ENCODE assay signal across 1 cellular context in the genomic region with DNA sequence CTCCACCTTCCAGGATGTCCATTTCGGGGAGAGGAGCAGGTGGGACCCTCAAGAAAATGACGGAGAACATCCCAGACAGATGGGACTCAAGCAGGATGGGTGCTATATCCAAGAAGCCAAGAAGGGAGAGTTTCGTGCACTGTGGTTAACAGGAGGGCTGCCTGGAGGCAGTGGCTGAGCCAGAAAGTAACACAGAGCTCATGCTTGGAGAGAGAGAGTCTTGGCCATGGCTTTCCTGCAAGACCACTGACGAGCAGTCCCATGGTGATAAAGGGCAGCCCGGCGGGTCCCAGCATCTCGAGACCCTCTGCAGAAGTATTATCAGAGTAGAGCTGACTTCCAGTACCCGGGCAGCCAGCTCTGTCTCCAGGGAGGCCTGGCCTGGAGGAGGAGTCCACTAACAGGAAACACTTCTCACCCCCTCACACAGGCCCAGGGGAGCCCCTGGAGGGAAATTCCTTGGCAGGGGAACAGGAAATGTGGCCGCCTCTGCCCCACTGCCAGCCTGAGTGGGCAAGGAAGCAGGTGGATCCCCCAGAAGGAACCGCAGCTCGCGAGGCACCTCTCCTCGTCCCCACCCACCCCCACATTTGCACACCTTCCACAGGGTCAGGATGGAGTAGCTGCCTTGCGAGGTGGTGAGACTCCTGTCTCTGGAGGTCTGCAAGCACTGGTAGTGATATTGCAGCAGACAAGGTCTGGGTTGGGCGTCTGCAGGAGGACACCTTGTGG.
TF ChIP-seq lines count a peak whose summit lies in the region.

No MANE protein-coding gene starts in this region.

TF ChIP-seq in WTC11, 78 proteins besides CTCF, POLR2A, EP300 and RAD21 (continued from another document):
- TF ChIP-seq, protein P1, sequence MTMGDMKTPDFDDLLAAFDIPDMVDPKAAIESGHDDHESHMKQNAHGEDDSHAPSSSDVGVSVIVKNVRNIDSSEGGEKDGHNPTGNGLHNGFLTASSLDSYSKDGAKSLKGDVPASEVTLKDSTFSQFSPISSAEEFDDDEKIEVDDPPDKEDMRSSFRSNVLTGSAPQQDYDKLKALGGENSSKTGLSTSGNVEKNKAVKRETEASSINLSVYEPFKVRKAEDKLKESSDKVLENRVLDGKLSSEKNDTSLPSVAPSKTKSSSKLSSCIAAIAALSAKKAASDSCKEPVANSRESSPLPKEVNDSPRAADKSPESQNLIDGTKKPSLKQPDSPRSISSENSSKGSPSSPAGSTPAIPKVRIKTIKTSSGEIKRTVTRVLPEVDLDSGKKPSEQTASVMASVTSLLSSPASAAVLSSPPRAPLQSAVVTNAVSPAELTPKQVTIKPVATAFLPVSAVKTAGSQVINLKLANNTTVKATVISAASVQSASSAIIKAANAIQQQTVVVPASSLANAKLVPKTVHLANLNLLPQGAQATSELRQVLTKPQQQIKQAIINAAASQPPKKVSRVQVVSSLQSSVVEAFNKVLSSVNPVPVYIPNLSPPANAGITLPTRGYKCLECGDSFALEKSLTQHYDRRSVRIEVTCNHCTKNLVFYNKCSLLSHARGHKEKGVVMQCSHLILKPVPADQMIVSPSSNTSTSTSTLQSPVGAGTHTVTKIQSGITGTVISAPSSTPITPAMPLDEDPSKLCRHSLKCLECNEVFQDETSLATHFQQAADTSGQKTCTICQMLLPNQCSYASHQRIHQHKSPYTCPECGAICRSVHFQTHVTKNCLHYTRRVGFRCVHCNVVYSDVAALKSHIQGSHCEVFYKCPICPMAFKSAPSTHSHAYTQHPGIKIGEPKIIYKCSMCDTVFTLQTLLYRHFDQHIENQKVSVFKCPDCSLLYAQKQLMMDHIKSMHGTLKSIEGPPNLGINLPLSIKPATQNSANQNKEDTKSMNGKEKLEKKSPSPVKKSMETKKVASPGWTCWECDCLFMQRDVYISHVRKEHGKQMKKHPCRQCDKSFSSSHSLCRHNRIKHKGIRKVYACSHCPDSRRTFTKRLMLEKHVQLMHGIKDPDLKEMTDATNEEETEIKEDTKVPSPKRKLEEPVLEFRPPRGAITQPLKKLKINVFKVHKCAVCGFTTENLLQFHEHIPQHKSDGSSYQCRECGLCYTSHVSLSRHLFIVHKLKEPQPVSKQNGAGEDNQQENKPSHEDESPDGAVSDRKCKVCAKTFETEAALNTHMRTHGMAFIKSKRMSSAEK (CRISPR knock-in tag; IDR thresholded peaks at IDR 0.05; ENCODE audit: borderline replicate concordance) = no peak
- no peak for TF ChIP-seq NR3C1 (CRISPR knock-in tag; conservative IDR thresholded peaks at IDR 0.05; ENCODE audit: low read depth)
- TF ChIP-seq, protein P2, sequence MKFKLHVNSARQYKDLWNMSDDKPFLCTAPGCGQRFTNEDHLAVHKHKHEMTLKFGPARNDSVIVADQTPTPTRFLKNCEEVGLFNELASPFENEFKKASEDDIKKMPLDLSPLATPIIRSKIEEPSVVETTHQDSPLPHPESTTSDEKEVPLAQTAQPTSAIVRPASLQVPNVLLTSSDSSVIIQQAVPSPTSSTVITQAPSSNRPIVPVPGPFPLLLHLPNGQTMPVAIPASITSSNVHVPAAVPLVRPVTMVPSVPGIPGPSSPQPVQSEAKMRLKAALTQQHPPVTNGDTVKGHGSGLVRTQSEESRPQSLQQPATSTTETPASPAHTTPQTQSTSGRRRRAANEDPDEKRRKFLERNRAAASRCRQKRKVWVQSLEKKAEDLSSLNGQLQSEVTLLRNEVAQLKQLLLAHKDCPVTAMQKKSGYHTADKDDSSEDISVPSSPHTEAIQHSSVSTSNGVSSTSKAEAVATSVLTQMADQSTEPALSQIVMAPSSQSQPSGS (CRISPR knock-in tag; IDR thresholded peaks at IDR 0.05; ENCODE audit: borderline replicate concordance, low read depth) = no peak
- TF ChIP-seq SOX15 (CRISPR knock-in tag; IDR thresholded peaks at IDR 0.05) = no peak
- no peak for TF ChIP-seq ZNF416 (CRISPR knock-in tag; IDR thresholded peaks at IDR 0.05)
- TF ChIP-seq MYBL2 (CRISPR knock-in tag; IDR thresholded peaks at IDR 0.05) = no peak
- TF ChIP-seq, protein P3, sequence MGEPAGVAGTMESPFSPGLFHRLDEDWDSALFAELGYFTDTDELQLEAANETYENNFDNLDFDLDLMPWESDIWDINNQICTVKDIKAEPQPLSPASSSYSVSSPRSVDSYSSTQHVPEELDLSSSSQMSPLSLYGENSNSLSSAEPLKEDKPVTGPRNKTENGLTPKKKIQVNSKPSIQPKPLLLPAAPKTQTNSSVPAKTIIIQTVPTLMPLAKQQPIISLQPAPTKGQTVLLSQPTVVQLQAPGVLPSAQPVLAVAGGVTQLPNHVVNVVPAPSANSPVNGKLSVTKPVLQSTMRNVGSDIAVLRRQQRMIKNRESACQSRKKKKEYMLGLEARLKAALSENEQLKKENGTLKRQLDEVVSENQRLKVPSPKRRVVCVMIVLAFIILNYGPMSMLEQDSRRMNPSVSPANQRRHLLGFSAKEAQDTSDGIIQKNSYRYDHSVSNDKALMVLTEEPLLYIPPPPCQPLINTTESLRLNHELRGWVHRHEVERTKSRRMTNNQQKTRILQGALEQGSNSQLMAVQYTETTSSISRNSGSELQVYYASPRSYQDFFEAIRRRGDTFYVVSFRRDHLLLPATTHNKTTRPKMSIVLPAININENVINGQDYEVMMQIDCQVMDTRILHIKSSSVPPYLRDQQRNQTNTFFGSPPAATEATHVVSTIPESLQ (CRISPR knock-in tag; IDR thresholded peaks at IDR 0.05) = no peak
- no peak for TF ChIP-seq CBFB (CRISPR knock-in tag; IDR thresholded peaks at IDR 0.05; ENCODE audit: low read depth)
- no peak for TF ChIP-seq NFE2L1 (CRISPR knock-in tag; IDR thresholded peaks at IDR 0.05)
- TF ChIP-seq, protein P4, sequence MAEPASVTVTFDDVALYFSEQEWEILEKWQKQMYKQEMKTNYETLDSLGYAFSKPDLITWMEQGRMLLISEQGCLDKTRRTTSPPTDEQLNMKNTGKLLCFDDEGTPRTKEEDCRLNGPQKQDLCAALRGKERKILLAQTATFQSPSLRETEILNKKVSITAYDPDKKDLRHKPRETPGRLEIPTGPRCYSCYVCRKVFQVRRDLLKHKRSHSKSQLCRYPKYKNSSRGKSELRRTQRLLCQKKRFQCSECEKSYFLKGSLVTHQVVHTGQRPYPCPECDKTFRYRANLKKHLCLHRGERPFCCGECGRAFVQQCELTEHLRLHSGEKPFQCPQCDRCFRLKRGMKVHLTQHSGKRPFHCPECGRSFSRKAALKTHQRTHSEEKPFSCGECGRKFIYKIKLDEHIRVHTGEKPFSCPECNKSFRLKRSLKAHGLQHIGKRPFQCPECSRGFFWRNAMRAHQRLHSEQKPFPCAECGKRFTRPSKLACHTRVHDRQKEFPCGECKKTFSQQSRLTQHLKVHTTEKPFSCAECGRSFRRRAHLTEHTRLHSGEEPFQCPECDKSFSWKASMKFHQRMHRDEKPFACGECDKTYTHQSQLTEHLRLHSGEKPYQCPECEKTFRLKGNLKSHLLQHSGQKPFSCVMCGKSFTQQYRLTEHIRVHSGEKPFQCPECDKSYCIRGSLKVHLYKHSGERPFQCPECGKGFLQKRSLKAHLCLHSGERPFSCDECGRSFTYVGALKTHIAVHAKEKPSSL (CRISPR knock-in tag; conservative IDR thresholded peaks at IDR 0.05) = no peak
